8 cellular contexts compared by ENCODE assay signal in genomic region chr20:57395111-57395959, GRCh38. TPM values are rescaled to one million over a fixed set of nuclear protein-coding genes. Genes with fewer than 3 reads are reported as not detected.
DNase-seq lines count a peak whose midpoint lies in the region; ATAC-seq, FAIRE-seq and TF ChIP-seq lines count a peak whose summit lies in the region.

No MANE protein-coding gene starts in this region.

- peaks cover 31% of the 10 kb centered on the region for H3K36me3 ChIP-seq in left ventricle myocardium inferior

- H3K27ac ChIP-seq in left ventricle myocardium inferior (replicated peaks), result peak overlapping the region; percentile 93

- no peak for ATAC-seq in HG03520 (IDR thresholded peaks at IDR 0.05; ENCODE audit: unreplicated experiment)
- no peak for ATAC-seq in HG03378 (IDR thresholded peaks at IDR 0.05; ENCODE audit: unreplicated experiment)

- peak overlapping the region; percentile 80 for H3K4me3 ChIP-seq in left ventricle myocardium inferior

- DNase-seq in HPDE6-E6E7 (ENCODE audit: extremely low spot score) (peak; percentile 92), anterior cingulate cortex (lab: John Stamatoyannopoulos, UW) (peak in 57 of 58 donors; percentile 45 to 98 (median 90)), left ventricle myocardium inferior (peak; percentile 80), pulmonary artery endothelial cell (ENCODE audit: low read depth, low spot score) (peak; percentile 79), D721Med (ENCODE audit: insufficient read length, low spot score) (no peak), SKM-1 treated with dmso at 0.1 percent for 144 hours (lab: John Stamatoyannopoulos, UW; ENCODE audit: unreplicated experiment) (no peak)

- H3K9me3 ChIP-seq in left ventricle myocardium inferior (replicated peaks), result no peaks in the 10 kb centered on the region

- TF ChIP-seq CTCF in left ventricle myocardium inferior (IDR thresholded peaks at IDR 0.05; ENCODE audit: borderline replicate concordance) (no peak), D721Med (IDR thresholded peaks at IDR 0.05; ENCODE audit: insufficient read depth, missing control alignments) (no peak)

- intact Hi-C loops in left ventricle myocardium inferior (cut with micrococcal nuclease), result no loop called here

- FAIRE-seq in D721Med (lab: Jason Lieb, UNC), result no peak

- H3K27me3 ChIP-seq in left ventricle myocardium inferior (ENCODE audit: low read depth), result no peaks in the 10 kb centered on the region

- H3K4me1 ChIP-seq in left ventricle myocardium inferior, result peaks cover 91% of the 10 kb centered on the region

RNA-seq across cellular contexts. Expression of gene RBM38, which starts 4.1 kb away (rescaled TPM):
- total RNA-seq in left ventricle myocardium inferior (75.5 TPM), pulmonary artery endothelial cell (18.2 and 21.8 TPM in 2 replicates)

RNA-seq across cellular contexts. Expression of gene RAE1, which starts 44.3 kb away (rescaled TPM):
- total RNA-seq in left ventricle myocardium inferior (15.3 TPM), pulmonary artery endothelial cell (28.9 and 42.8 TPM in 2 replicates)

Comparison
In these comparisons a context has a peak if more than half of its experiments do, and no peak if none do; other contexts are left out.
1. DNase-seq: peak in HPDE6-E6E7 (single experiment), anterior cingulate cortex (57 of 58), left ventricle myocardium inferior (single experiment) and pulmonary artery endothelial cell (single experiment); none in D721Med (single experiment) and SKM-1 treated with dmso at 0.1 percent for 144 hours (single experiment).